In the genomic region with DNA sequence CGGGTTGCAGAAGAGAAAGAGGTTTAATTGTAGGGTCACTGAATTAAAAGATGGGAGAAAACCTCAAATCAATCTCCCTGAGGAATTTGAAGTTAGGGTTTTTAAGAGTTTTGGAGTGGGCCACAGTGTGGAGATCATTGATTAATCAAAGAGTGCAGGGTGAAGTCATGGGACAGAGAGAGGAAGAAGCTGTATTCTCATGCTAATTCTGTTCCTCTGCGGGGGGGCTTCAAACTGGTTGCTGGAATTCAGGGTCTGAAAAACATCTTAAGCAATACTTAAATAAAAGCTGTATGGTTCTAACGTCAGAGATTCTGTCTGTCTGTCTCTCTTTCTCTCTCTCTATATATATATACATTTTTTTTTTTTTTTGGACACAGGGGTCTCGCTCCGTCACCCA, we compare ENCODE assay signal across 14 cellular contexts.
DNase-seq lines count a peak whose midpoint lies in the region; FAIRE-seq and TF ChIP-seq lines count a peak whose summit lies in the region.
"Had no signal": no experiment of that assay in that cellular context is flagged by ENCODE, and none has a peak within 500 bp of the region (broad histone marks: within the 10 kb centered on the region; RNA-seq: fewer than 3 reads in every experiment).

No MANE protein-coding gene starts in this region.

- no peak overlapping the region; the same call in 1 of the 2 replicates for H2AK5ac ChIP-seq in H1 (ENCODE audit: low read depth, low read length)

- TF ChIP-seq RAD21 in H1 (IDR thresholded peaks at IDR 0.05 in 1 of 2, conservative IDR thresholded peaks at IDR 0.05 in 1 of 2; ENCODE audit: low read depth in 2 of 2, low read length in 2 of 2), result no peak

- in situ Hi-C loops in G401 (cut with HindIII; ENCODE audit: low sequenced_read_pairs), result no loop called here

- H3K36me3 ChIP-seq in HUES6 (ENCODE audit: control insufficient read depth, insufficient read depth, low read length) (no peaks in the 10 kb centered on the region), H1 (ENCODE audit: control insufficient read depth in 2 of 4, insufficient read depth in 4 of 4, low read length in 3 of 4) (peaks cover 0 to 9% (median 2%) of the 10 kb centered on the region in 4 experiments; a peak in 3 of 8 replicates)
- H3K36me3 ChIP-seq: BLaER1 had no signal

- peaks cover 15% of the 10 kb centered on the region for H3K9me3 ChIP-seq in HUES6 (ENCODE audit: control insufficient read depth, insufficient read depth, low read depth, low read length)
- peaks cover 15 to 16% of the 10 kb centered on the region in 2 experiments for H3K9me3 ChIP-seq in H1 (ENCODE audit: insufficient read depth in 2 of 2, low read depth in 1 of 2, low read length in 1 of 2)

- H2BK120ac ChIP-seq in H1 (replicated peaks; ENCODE audit: low read depth, low read length), result peak overlapping the region; percentile 99

- H3K9ac ChIP-seq in HUES6 (ENCODE audit: low read length), result no peak overlapping the region
- H3K9ac ChIP-seq in H1 (replicated peaks in 1 of 4; ENCODE audit: extremely low read depth in 1 of 4, low read depth in 3 of 4, low read length in 3 of 4), result no peak overlapping the region
- H3K9ac ChIP-seq: BLaER1 had no signal

- H4K8ac ChIP-seq in H1 (ENCODE audit: extremely low read depth, insufficient read depth, low read length), result no peak overlapping the region

- WGBS in H1 (ENCODE audit: extremely low coverage in 1 of 2, insufficient coverage in 1 of 2, insufficient read length in 1 of 2, insufficient replicate concordance in 2 of 2, low coverage in 1 of 2, low lambda C conversion rate in 2 of 2, missing lambda C conversion rate in 1 of 2), 2 experiments, result 60% methylated on average over 5 of the region's 5 CpGs; no CpG with 5 or more reads in 1 of the 2 experiments

- DNase-seq in ELF-1 (ENCODE audit: low read depth, low spot score) (peak; percentile 75), H1 (ENCODE audit: low read depth in 1 of 2, low spot score in 2 of 2) (peak in 1 of 2 experiments; percentile 70), iPS-NIHi11 (ENCODE audit: low spot score) (peak; percentile 60), NCI-H1930 (lab: John Stamatoyannopoulos, UW) (no peak), G401 (ENCODE audit: low spot score) (no peak), GM12891 (ENCODE audit: insufficient read length, low spot score) (no peak)
- no peak for DNase-seq in stimulated activated CD4-positive, alpha-beta T cell treated with anti-CD3 and anti-CD28 coated beads, Interleukin-1b, Interleukin-23, amount 100 ng/mL, for 48 hours
- DNase-seq: AML-193 had no signal

- 0 out of 4 replicates have a peak overlapping the region, but pooled peaks of 1 of the 2 experiments have one; percentile 1 for H3K4me2 ChIP-seq in H1 (ENCODE audit: insufficient read depth in 1 of 2, low read depth in 2 of 2, low read length in 2 of 2)
- H3K4me2 ChIP-seq: BLaER1 had no signal

- peak overlapping the region; percentile 82 for H4K5ac ChIP-seq in H1 (ENCODE audit: insufficient read length, low read depth, low read length)

- H2BK15ac ChIP-seq in H1 (ENCODE audit: low read length), result no peak overlapping the region

- TF ChIP-seq POLR2A in H1 (IDR thresholded peaks at IDR 0.05; ENCODE audit: control extremely low read depth in 1 of 2, low read depth in 2 of 2, low read length in 2 of 2), result no peak
- no peak for TF ChIP-seq POLR2A in GM12891 (IDR thresholded peaks at IDR 0.05; ENCODE audit: low read depth, low read length)

- no peak overlapping the region for H3K14ac ChIP-seq in H1 (ENCODE audit: insufficient read length)

- FAIRE-seq in H1 (lab: Jason Lieb, UNC), result peak; percentile 71
- no peak for FAIRE-seq in GM12891 (lab: Jason Lieb, UNC)
- FAIRE-seq: G401.6, GM19239, K562 had no signal

- peak overlapping the region; percentile 27 for H3K4ac ChIP-seq in H1 (replicated peaks; ENCODE audit: insufficient read length, low read depth, low read length)

- peak overlapping the region; percentile 90; the same call in 1 of the 2 replicates for H2BK5ac ChIP-seq in H1 (ENCODE audit: low read depth, low read length)

- H3K27me3 ChIP-seq in HUES6 (ENCODE audit: control insufficient read depth, insufficient read depth, low read length) (no peaks in the 10 kb centered on the region), H1 (replicated peaks in 1 of 4; ENCODE audit: control insufficient read depth in 3 of 4, extremely low read depth in 1 of 4, insufficient read depth in 3 of 4, low read length in 3 of 4) (no peaks in the 10 kb centered on the region)
- H3K27me3 ChIP-seq: BLaER1 had no signal

- H3K4me1 ChIP-seq in HUES6 (ENCODE audit: control insufficient read depth, insufficient read depth, low read length) (peaks cover 19% of the 10 kb centered on the region), H1 (replicated peaks in 1 of 4; ENCODE audit: control insufficient read depth in 3 of 4, insufficient read depth in 4 of 4, low read length in 3 of 4) (peaks cover 0 to 7% (median 4%) of the 10 kb centered on the region in 4 experiments; a peak in 4 of 7 replicates)
- H3K4me1 ChIP-seq: BLaER1 had no signal

- no peaks in the 10 kb centered on the region for H3K79me2 ChIP-seq in H1 (ENCODE audit: control insufficient read depth in 1 of 2, insufficient read depth in 2 of 2, low read length in 2 of 2)

- no peak overlapping the region for H3K56ac ChIP-seq in H1 (replicated peaks; ENCODE audit: insufficient read length, low read depth, low read length)

- no peak for TF ChIP-seq CTCF in H1 (IDR thresholded peaks at IDR 0.05; ENCODE audit: control extremely low read depth in 1 of 3, insufficient read depth in 1 of 3, low read depth in 1 of 3, low read length in 3 of 3)

- H2BK12ac ChIP-seq in H1 (ENCODE audit: low read depth, low read length), result peak overlapping the region; percentile 99; the same call in 1 of the 2 replicates

- POLR2A ChIA-PET in H1 (lab: Charles Lee; ENCODE audit: partially characterized antibody), result interaction anchor here (0.5 to 1.0 kb wide), 3 partner anchors 9 to 1007 kb away, joined by 3 read pairs; no protein-coding TSS in a partner anchor

- H3K23me2 ChIP-seq in H1 (ENCODE audit: low read depth, low read length), result no peaks in the 10 kb centered on the region

- no peak for TF ChIP-seq EP300 in H1 (IDR thresholded peaks at IDR 0.05; ENCODE audit: borderline replicate concordance in 1 of 2, low read depth in 2 of 2, low read length in 2 of 2)

- no peaks in the 10 kb centered on the region for H4K20me1 ChIP-seq in H1 (replicated peaks in 1 of 2; ENCODE audit: control insufficient read depth in 1 of 2, insufficient read depth in 2 of 2, low read length in 2 of 2)
- H4K20me1 ChIP-seq: BLaER1 had no signal

- H3K27ac ChIP-seq in HUES6 (ENCODE audit: low read depth, low read length) (peak overlapping the region; percentile 59; the same call in 1 of the 2 replicates), H1 (ENCODE audit: low read depth, low read length) (0 out of 2 replicates have a peak overlapping the region, but pooled peaks have one; percentile 40)
- H3K27ac ChIP-seq: 22Rv1, BLaER1 had no signal

- H2BK20ac ChIP-seq in H1 (ENCODE audit: low read length), result peak overlapping the region; percentile 91

- H3K23ac ChIP-seq in H1 (ENCODE audit: insufficient read length), result no peak overlapping the region

- H4K91ac ChIP-seq in H1 (replicated peaks; ENCODE audit: insufficient read length, low read length), result no peak overlapping the region

- no peak overlapping the region for H3K4me3 ChIP-seq in HUES6 (ENCODE audit: low read depth, low read length)
- peak overlapping the region in 1 of 4 experiments; percentile 14; a peak in 1 of 8 replicates for H3K4me3 ChIP-seq in H1 (ENCODE audit: extremely low read depth in 1 of 4, insufficient read depth in 2 of 4, low read depth in 3 of 4, low read length in 4 of 4)
- H3K4me3 ChIP-seq: BLaER1, K562 had no signal

- no peaks in the 10 kb centered on the region for H3K79me1 ChIP-seq in H1 (ENCODE audit: low read depth, low read length)

- H2AFZ ChIP-seq in H1 (ENCODE audit: low read length), result no peak overlapping the region

- H3K18ac ChIP-seq in H1 (ENCODE audit: extremely low read depth, low read length), result peak overlapping the region; percentile 67; the same call in 1 of the 2 replicates

- CTCF ChIA-PET in H1 (lab: Charles Lee; ENCODE audit: partially characterized antibody), result interaction anchor here (1.4 to 3.0 kb wide), 2 partner anchors 82 to 269 kb away, joined by 4 to 10 read pairs; no protein-coding TSS in a partner anchor

TF ChIP-seq in H1, 55 proteins besides CTCF, POLR2A, EP300 and RAD21 (continues in another document):
- TF ChIP-seq TBP (IDR thresholded peaks at IDR 0.05; ENCODE audit: low read depth, low read length) (no peak), KDM1A (IDR thresholded peaks at IDR 0.05; ENCODE audit: borderline replicate concordance, low read length) (no peak), JUND (IDR thresholded peaks at IDR 0.05; ENCODE audit: low read length) (no peak), YY1 (IDR thresholded peaks at IDR 0.05; ENCODE audit: low read depth, low read length) (no peak), TAF1 (IDR thresholded peaks at IDR 0.05; ENCODE audit: low read depth, low read length) (no peak), ASH2L (IDR thresholded peaks at IDR 0.05; ENCODE audit: low read length) (no peak), SIN3A (conservative IDR thresholded peaks at IDR 0.05 in 1 of 2, IDR thresholded peaks at IDR 0.05 in 1 of 2; ENCODE audit: low read depth in 1 of 2, low read length in 2 of 2) (no peak), SUZ12 (IDR thresholded peaks at IDR 0.05; ENCODE audit: low read length) (no peak), KDM5A (IDR thresholded peaks at IDR 0.05; ENCODE audit: low read length) (no peak), EZH2 (IDR thresholded peaks at IDR 0.05; ENCODE audit: low read depth, low read length, severe bottlenecking) (no peak), JUN (IDR thresholded peaks at IDR 0.05; ENCODE audit: low read depth, low read length) (no peak)

TF ChIP-seq in GM12891, 5 proteins besides CTCF, POLR2A, EP300 and RAD21:
- TF ChIP-seq PAX5 (IDR thresholded peaks at IDR 0.05; ENCODE audit: insufficient read depth, low read length, severe bottlenecking) (no peak), SPI1 (IDR thresholded peaks at IDR 0.05; ENCODE audit: low read depth, low read length) (no peak), POU2F2 (IDR thresholded peaks at IDR 0.05; ENCODE audit: low read depth, low read length) (no peak), POLR2AphosphoS5 (IDR thresholded peaks at IDR 0.05; ENCODE audit: low read depth, low read length) (no peak), TAF1 (IDR thresholded peaks at IDR 0.05; ENCODE audit: low read depth, low read length) (no peak)

Comparison
In these comparisons a context has a peak if more than half of its experiments do, and no peak if none do; other contexts are left out.
1. DNase-seq: peak in ELF-1 (single experiment) and iPS-NIHi11 (single experiment); none in NCI-H1930 (0 of 2), stimulated activated CD4-positive, alpha-beta T cell treated with anti-CD3 and anti-CD28 coated beads, Interleukin-1b, Interleukin-23, amount 100 ng/mL, for 48 hours (single experiment), G401 (single experiment) and GM12891 (single experiment).